8 cellular contexts compared by ENCODE assay signal in genomic region chr9:125143377-125144090, GRCh38. TPM values are rescaled to one million over a fixed set of nuclear protein-coding genes. Genes with fewer than 3 reads are reported as not detected.
DNase-seq lines count a peak whose midpoint lies in the region; ATAC-seq, FAIRE-seq and TF ChIP-seq lines count a peak whose summit lies in the region.

TSS of gene SCAI (minus strand) at chr9:125143528. CDS start at chr9:125143437, 91 bp downstream.

- peak within 1 kb of the TSS; percentile 98 for H3K4me3 Mint-ChIP-seq in natural killer cell

- peak; percentile 82 for FAIRE-seq in RCC 7860 (lab: Jason Lieb, UNC)

- H4K20me1 ChIP-seq in Karpas-422 (ENCODE audit: insufficient read depth, low read depth, low read length) = no peaks in the 10 kb centered on the region

- H2AFZ ChIP-seq in Karpas-422 (ENCODE audit: low read length) = peak within 1 kb of the TSS; percentile 50

- peak; percentile 93 for TF ChIP-seq CTCF in fibroblast of mammary gland (conservative IDR thresholded peaks at IDR 0.05; ENCODE audit: control insufficient read depth, insufficient read depth, low read depth, low read length)
- TF ChIP-seq CTCF in natural killer cell (IDR thresholded peaks at IDR 0.05) = peak; percentile 99

- no peaks in the 10 kb centered on the region for H3K9me3 ChIP-seq in Karpas-422 (ENCODE audit: low read length)

- no peaks in the 10 kb centered on the region for H3K27me3 ChIP-seq in Karpas-422 (ENCODE audit: low read length)

- DNase-seq in Daoy (ENCODE audit: low read depth) = peak; percentile 100
- peak; percentile 100 for DNase-seq in Karpas-422
- DNase-seq in RCC 7860 (ENCODE audit: low spot score) = peak; percentile 99
- peak; percentile 97 for DNase-seq in activated T-helper 1 cell treated with Interleukin-2 at 50 U/mL for 16 hours (ENCODE audit: low read depth)
- peak; percentile 98 for DNase-seq in fibroblast of mammary gland (ENCODE audit: low read depth)
- DNase-seq in natural killer cell = peak; percentile 95
- peak; percentile 99 for DNase-seq in stimulated activated naive CD4-positive, alpha-beta T cell treated with Interleukin-2 at 50 U/mL for 16 hours (lab: John Stamatoyannopoulos, UW)

- H3K9me2 ChIP-seq in Karpas-422 (replicated peaks; ENCODE audit: insufficient read depth, low read length) = no peaks in the 10 kb centered on the region

- H3K9me3 Mint-ChIP-seq in natural killer cell = no peaks in the 10 kb centered on the region

- intact Hi-C loops in natural killer cell (cut with micrococcal nuclease) = loop anchor here (1.0 to 10.0 kb wide), 5 partner anchors 17 to 372 kb away; partner anchors contain the start of genes ARPC5L, GOLGA1, NR6A1 and PPP6C

- no peaks in the 10 kb centered on the region for H3K27me3 Mint-ChIP-seq in natural killer cell (ENCODE audit: low read depth in 2 of 2)

- peak within 1 kb of the TSS; percentile 82 for H3K9ac ChIP-seq in Karpas-422 (ENCODE audit: low read length)

- ATAC-seq in GM21825 (IDR thresholded peaks at IDR 0.05; ENCODE audit: unreplicated experiment) = peak; percentile 98
- ATAC-seq in natural killer cell = peak; percentile 98 to 100 (median 99)

- H3K27ac Mint-ChIP-seq in natural killer cell = peak within 1 kb of the TSS; percentile 82 to 91

- H3K4me3 ChIP-seq in Karpas-422 (ENCODE audit: low read length) = peak within 1 kb of the TSS; percentile 81
- peak within 1 kb of the TSS; percentile 69 for H3K4me3 ChIP-seq in fibroblast of mammary gland (ENCODE audit: control insufficient read depth, low read depth, low read length)

- peaks cover 21 to 23% of the 10 kb centered on the region in 2 donors for H3K4me1 Mint-ChIP-seq in natural killer cell

- H3K4me1 ChIP-seq in Karpas-422 (ENCODE audit: low read length) = peaks cover 56% of the 10 kb centered on the region

- peaks cover 8% of the 10 kb centered on the region; the same call in 1 of the 2 replicates for H3K36me3 ChIP-seq in Karpas-422 (ENCODE audit: insufficient read depth, low read length)

- no peaks in the 10 kb centered on the region for H3K36me3 Mint-ChIP-seq in natural killer cell

- H3K4me2 ChIP-seq in Karpas-422 (ENCODE audit: low read depth, low read length, poor library complexity, severe bottlenecking) = peak within 1 kb of the TSS; percentile 72

- 0 out of 2 replicates have a peak within 1 kb of the TSS, but pooled peaks have one; percentile 16 for H3K27ac ChIP-seq in Karpas-422 (ENCODE audit: low read length)

- H3K79me2 ChIP-seq in Karpas-422 (ENCODE audit: low read length) = peaks cover 44% of the 10 kb centered on the region

RNA-seq across cellular contexts. Expression of gene SCAI, which starts in this region (rescaled TPM):
- 4.9 and 10.8 TPM in 2 replicates for total RNA-seq in Daoy (2014; rRNA removed; shearing (Covaris generic))
- total RNA-seq in Karpas-422 (2014; rRNA removed; shearing (Covaris generic); ENCODE audit: low replicate concordance) = 10.2 and 35.3 TPM in 2 replicates
- 10 to 100 TPM in 2 of 3 donors, 1 to 10 TPM in 1; 8.5 to 13.0 (median 10.7) TPM for total RNA-seq in natural killer cell

Comparison
In these comparisons a context has a peak if more than half of its experiments do, and no peak if none do; other contexts are left out.
1. Peak in every context shown above with its lines: DNase-seq, ATAC-seq, H3K4me3 ChIP-seq and H3K27ac ChIP-seq.